In genomic region chr5:119072496-119072895, GRCh38 we compare ENCODE assay signal across 9 cellular contexts. TPM values are rescaled to one million over a fixed set of nuclear protein-coding genes. Genes with fewer than 3 reads are reported as not detected.
DNase-seq lines count a peak whose midpoint lies in the region; ATAC-seq and TF ChIP-seq lines count a peak whose summit lies in the region.
"Had no signal": no experiment of that assay in that cellular context is flagged by ENCODE, and none has a peak within 500 bp of the region (broad histone marks: within the 10 kb centered on the region; RNA-seq: fewer than 3 reads in every experiment).

No MANE protein-coding gene starts in this region.

- no peak overlapping the region for H2BK15ac ChIP-seq in mesenchymal stem cell (ENCODE audit: low read depth, poor library complexity, severe bottlenecking)

- intact Hi-C loops in left ventricle myocardium inferior (cut with micrococcal nuclease) (no loop called here), right cardiac atrium (cut with DNase I) (no loop called here)

- 76% methylated on average over 2 of the region's 2 CpGs for WGBS in right cardiac atrium
- WGBS in mesenchymal stem cell = 63% methylated on average over 1 of the region's 2 CpGs

- H3K9ac ChIP-seq in adipocyte (ENCODE audit: low read length) (peak overlapping the region; percentile 95), mesenchymal stem cell (ENCODE audit: low read length) (peak overlapping the region; percentile 99)

- H3K27ac ChIP-seq in left ventricle myocardium inferior (replicated peaks) (peak overlapping the region; percentile 98), right cardiac atrium (ENCODE audit: low read length) (no peak overlapping the region), mesenchymal stem cell (ENCODE audit: low read length, poor library complexity, severe bottlenecking) (no peak overlapping the region)

- no peak overlapping the region for H3K23ac ChIP-seq in mesenchymal stem cell (ENCODE audit: low read length in 2 of 2)

- H3K9me3 ChIP-seq in left ventricle myocardium inferior (replicated peaks) (no peaks in the 10 kb centered on the region), right cardiac atrium (ENCODE audit: control insufficient read depth, low read length) (no peaks in the 10 kb centered on the region), adipocyte (ENCODE audit: control insufficient read depth, low read length) (no peaks in the 10 kb centered on the region), mesenchymal stem cell (ENCODE audit: control insufficient read depth, low read length) (no peaks in the 10 kb centered on the region)

- no peak overlapping the region for H2BK12ac ChIP-seq in mesenchymal stem cell (ENCODE audit: low read length in 2 of 2)

- H2AK5ac ChIP-seq in mesenchymal stem cell (ENCODE audit: low read length, severe bottlenecking) = no peak overlapping the region

- H2AFZ ChIP-seq in mesenchymal stem cell (ENCODE audit: low read depth, low read length) = no peak overlapping the region

- H2BK120ac ChIP-seq in mesenchymal stem cell (ENCODE audit: low read depth, low read length) = no peak overlapping the region

- H3K18ac ChIP-seq in mesenchymal stem cell (ENCODE audit: low read depth in 1 of 2, low read length in 2 of 2) = no peak overlapping the region

- no peak for ATAC-seq in right cardiac atrium
- no peak for ATAC-seq in HG02981 (IDR thresholded peaks at IDR 0.05; ENCODE audit: unreplicated experiment)

- no peak for TF ChIP-seq CTCF in left ventricle myocardium inferior (IDR thresholded peaks at IDR 0.05; ENCODE audit: borderline replicate concordance)

- H3K79me1 ChIP-seq in mesenchymal stem cell (replicated peaks; ENCODE audit: low read length, poor library complexity, severe bottlenecking) = peaks cover 9% of the 10 kb centered on the region

- no peak overlapping the region for H3K14ac ChIP-seq in mesenchymal stem cell (ENCODE audit: low read length in 2 of 2)

- no peak overlapping the region for H4K91ac ChIP-seq in mesenchymal stem cell (ENCODE audit: low read length)

- H3K27me3 ChIP-seq in left ventricle myocardium inferior (ENCODE audit: low read depth) = no peaks in the 10 kb centered on the region
- H3K27me3 ChIP-seq in right cardiac atrium (ENCODE audit: control insufficient read depth, insufficient read depth) = no peaks in the 10 kb centered on the region
- no peaks in the 10 kb centered on the region for H3K27me3 ChIP-seq in adipocyte (replicated peaks; ENCODE audit: control insufficient read depth, insufficient read depth, low read length)
- no peaks in the 10 kb centered on the region for H3K27me3 ChIP-seq in mesenchymal stem cell (ENCODE audit: control insufficient read depth in 1 of 2, insufficient read depth in 1 of 2, low read length in 2 of 2)

- H3K4ac ChIP-seq in mesenchymal stem cell (ENCODE audit: low read depth in 1 of 2, low read length in 2 of 2) = no peak overlapping the region

- no peak overlapping the region for H2BK5ac ChIP-seq in mesenchymal stem cell (ENCODE audit: low read depth, low read length, poor library complexity, severe bottlenecking)

- H3K4me3 ChIP-seq in left ventricle myocardium inferior = peak overlapping the region; percentile 78
- no peak overlapping the region for H3K4me3 ChIP-seq in right cardiac atrium (ENCODE audit: low read length)
- H3K4me3 ChIP-seq in adipocyte (ENCODE audit: low read length) = peak overlapping the region; percentile 93
- H3K4me3 ChIP-seq in mesenchymal stem cell (ENCODE audit: insufficient read depth in 1 of 2, low read depth in 1 of 2, low read length in 2 of 2) = peak overlapping the region in 1 of 2 experiments; percentile 84

- H3K4me2 ChIP-seq in mesenchymal stem cell (ENCODE audit: low read length, poor library complexity, severe bottlenecking) = peak overlapping the region; percentile 27

- H3K4me1 ChIP-seq in left ventricle myocardium inferior = peaks cover 67% of the 10 kb centered on the region
- peaks cover 2% of the 10 kb centered on the region for H3K4me1 ChIP-seq in right cardiac atrium (ENCODE audit: control insufficient read depth, insufficient read depth, low read length)
- peaks cover 19% of the 10 kb centered on the region for H3K4me1 ChIP-seq in adipocyte (ENCODE audit: control insufficient read depth, insufficient read depth, low read length)
- H3K4me1 ChIP-seq in mesenchymal stem cell (ENCODE audit: control insufficient read depth, insufficient read depth, low read depth, low read length) = peaks cover 7% of the 10 kb centered on the region

- DNase-seq in left ventricle myocardium inferior (no peak), right cardiac atrium (no peak), adipocyte (ENCODE audit: low read depth) (no peak), mesenchymal stem cell (no peak), NCI-H82 (lab: John Stamatoyannopoulos, UW) (no peak), dermis blood vessel endothelial cell (no peak), kidney tubule cell (ENCODE audit: low spot score) (no peak)
- DNase-seq: DMS79 treated with DMSO at 0.1 percent for 48 hours had no signal

- no peaks in the 10 kb centered on the region for H3K36me3 ChIP-seq in left ventricle myocardium inferior
- H3K36me3 ChIP-seq in adipocyte (ENCODE audit: control insufficient read depth, insufficient read depth, low read length, severe bottlenecking) = no peaks in the 10 kb centered on the region
- H3K36me3 ChIP-seq in mesenchymal stem cell (ENCODE audit: control insufficient read depth in 1 of 2, insufficient read depth in 2 of 2, low read depth in 1 of 2, low read length in 2 of 2) = no peaks in the 10 kb centered on the region

- H4K8ac ChIP-seq in mesenchymal stem cell (ENCODE audit: low read length) = no peak overlapping the region

RNA-seq across cellular contexts. Expression of gene DMXL1, which starts 1.6 kb away (rescaled TPM):
- total RNA-seq in left ventricle myocardium inferior (22.3 TPM), right cardiac atrium (10 to 100 TPM; 28.6 to 42.3 (median 32.1) TPM), dermis blood vessel endothelial cell (35.1 and 53.4 TPM in 2 replicates)
- polyA plus RNA-seq in right cardiac atrium = 10.8 TPM
- polyA plus RNA-seq in mesenchymal stem cell (2013, experiment 1 of 2) = 10.4 TPM
- polyA plus RNA-seq in mesenchymal stem cell (2013, experiment 2 of 2) = 10.3 TPM
